Comparison of ENCODE assay signal across 1 cellular context in the genomic region with DNA sequence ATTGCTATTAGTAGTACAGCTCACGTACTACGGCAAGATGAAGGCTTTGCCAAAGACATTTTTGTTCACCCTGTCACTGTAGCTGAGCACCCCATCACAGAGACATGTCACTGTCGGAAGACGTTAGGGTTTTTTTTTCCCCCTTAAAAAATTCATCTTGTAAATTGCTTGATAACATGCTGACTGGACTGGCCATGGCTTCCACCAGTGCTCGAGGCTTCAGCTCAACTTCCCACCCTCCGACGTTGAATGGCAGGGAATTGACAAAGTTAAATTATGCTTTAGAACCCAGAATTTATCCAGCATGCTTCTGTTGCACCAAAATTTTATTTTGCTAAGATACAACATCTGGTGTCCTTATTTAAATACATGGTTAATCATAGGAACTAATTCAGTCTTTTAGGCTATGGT.
TF ChIP-seq lines count a peak whose summit lies in the region.

No MANE protein-coding gene starts in this region.

TF ChIP-seq in K562, 482 proteins besides CTCF, POLR2A, EP300 and RAD21 (continued from another document and continues in another):
- TF ChIP-seq, protein P1, sequence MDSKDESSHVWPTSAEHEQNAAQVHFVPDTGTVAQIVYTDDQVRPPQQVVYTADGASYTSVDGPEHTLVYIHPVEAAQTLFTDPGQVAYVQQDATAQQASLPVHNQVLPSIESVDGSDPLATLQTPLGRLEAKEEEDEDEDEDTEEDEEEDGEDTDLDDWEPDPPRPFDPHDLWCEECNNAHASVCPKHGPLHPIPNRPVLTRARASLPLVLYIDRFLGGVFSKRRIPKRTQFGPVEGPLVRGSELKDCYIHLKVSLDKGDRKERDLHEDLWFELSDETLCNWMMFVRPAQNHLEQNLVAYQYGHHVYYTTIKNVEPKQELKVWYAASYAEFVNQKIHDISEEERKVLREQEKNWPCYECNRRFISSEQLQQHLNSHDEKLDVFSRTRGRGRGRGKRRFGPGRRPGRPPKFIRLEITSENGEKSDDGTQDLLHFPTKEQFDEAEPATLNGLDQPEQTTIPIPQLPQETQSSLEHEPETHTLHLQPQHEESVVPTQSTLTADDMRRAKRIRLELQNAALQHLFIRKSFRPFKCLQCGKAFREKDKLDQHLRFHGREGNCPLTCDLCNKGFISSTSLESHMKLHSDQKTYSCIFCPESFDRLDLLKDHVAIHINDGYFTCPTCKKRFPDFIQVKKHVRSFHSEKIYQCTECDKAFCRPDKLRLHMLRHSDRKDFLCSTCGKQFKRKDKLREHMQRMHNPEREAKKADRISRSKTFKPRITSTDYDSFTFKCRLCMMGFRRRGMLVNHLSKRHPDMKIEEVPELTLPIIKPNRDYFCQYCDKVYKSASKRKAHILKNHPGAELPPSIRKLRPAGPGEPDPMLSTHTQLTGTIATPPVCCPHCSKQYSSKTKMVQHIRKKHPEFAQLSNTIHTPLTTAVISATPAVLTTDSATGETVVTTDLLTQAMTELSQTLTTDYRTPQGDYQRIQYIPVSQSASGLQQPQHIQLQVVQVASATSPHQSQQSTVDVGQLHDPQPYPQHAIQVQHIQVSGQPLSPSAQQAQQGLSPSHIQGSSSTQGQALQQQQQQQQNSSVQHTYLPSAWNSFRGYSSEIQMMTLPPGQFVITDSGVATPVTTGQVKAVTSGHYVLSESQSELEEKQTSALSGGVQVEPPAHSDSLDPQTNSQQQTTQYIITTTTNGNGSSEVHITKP (IDR thresholded peaks at IDR 0.05; ENCODE audit: partially characterized antibody): peak; percentile 24
- TF ChIP-seq ZNF551 (CRISPR knock-in tag; IDR thresholded peaks at IDR 0.05) (no peak), ZFP36 (IDR thresholded peaks at IDR 0.05; ENCODE audit: low read depth, low read length, partially characterized antibody) (no peak), ZNF699 (CRISPR knock-in tag; IDR thresholded peaks at IDR 0.05; ENCODE audit: insufficient replicate concordance) (no peak), RNF2 (IDR thresholded peaks at IDR 0.05) (0 out of 2 replicates have a peak, but pooled peaks have one; percentile 27), EHMT2 (IDR thresholded peaks at IDR 0.05) (no peak)
- TF ChIP-seq, protein P2, sequence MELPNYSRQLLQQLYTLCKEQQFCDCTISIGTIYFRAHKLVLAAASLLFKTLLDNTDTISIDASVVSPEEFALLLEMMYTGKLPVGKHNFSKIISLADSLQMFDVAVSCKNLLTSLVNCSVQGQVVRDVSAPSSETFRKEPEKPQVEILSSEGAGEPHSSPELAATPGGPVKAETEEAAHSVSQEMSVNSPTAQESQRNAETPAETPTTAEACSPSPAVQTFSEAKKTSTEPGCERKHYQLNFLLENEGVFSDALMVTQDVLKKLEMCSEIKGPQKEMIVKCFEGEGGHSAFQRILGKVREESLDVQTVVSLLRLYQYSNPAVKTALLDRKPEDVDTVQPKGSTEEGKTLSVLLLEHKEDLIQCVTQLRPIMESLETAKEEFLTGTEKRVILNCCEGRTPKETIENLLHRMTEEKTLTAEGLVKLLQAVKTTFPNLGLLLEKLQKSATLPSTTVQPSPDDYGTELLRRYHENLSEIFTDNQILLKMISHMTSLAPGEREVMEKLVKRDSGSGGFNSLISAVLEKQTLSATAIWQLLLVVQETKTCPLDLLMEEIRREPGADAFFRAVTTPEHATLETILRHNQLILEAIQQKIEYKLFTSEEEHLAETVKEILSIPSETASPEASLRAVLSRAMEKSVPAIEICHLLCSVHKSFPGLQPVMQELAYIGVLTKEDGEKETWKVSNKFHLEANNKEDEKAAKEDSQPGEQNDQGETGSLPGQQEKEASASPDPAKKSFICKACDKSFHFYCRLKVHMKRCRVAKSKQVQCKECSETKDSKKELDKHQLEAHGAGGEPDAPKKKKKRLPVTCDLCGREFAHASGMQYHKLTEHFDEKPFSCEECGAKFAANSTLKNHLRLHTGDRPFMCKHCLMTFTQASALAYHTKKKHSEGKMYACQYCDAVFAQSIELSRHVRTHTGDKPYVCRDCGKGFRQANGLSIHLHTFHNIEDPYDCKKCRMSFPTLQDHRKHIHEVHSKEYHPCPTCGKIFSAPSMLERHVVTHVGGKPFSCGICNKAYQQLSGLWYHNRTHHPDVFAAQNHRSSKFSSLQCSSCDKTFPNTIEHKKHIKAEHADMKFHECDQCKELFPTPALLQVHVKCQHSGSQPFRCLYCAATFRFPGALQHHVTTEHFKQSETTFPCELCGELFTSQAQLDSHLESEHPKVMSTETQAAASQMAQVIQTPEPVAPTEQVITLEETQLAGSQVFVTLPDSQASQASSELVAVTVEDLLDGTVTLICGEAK (IDR thresholded peaks at IDR 0.05): 0 out of 2 replicates have a peak, but pooled peaks have one; percentile 37
- TF ChIP-seq, protein P2 (CRISPR knock-in tag; IDR thresholded peaks at IDR 0.05): no peak
- TF ChIP-seq, protein P3, sequence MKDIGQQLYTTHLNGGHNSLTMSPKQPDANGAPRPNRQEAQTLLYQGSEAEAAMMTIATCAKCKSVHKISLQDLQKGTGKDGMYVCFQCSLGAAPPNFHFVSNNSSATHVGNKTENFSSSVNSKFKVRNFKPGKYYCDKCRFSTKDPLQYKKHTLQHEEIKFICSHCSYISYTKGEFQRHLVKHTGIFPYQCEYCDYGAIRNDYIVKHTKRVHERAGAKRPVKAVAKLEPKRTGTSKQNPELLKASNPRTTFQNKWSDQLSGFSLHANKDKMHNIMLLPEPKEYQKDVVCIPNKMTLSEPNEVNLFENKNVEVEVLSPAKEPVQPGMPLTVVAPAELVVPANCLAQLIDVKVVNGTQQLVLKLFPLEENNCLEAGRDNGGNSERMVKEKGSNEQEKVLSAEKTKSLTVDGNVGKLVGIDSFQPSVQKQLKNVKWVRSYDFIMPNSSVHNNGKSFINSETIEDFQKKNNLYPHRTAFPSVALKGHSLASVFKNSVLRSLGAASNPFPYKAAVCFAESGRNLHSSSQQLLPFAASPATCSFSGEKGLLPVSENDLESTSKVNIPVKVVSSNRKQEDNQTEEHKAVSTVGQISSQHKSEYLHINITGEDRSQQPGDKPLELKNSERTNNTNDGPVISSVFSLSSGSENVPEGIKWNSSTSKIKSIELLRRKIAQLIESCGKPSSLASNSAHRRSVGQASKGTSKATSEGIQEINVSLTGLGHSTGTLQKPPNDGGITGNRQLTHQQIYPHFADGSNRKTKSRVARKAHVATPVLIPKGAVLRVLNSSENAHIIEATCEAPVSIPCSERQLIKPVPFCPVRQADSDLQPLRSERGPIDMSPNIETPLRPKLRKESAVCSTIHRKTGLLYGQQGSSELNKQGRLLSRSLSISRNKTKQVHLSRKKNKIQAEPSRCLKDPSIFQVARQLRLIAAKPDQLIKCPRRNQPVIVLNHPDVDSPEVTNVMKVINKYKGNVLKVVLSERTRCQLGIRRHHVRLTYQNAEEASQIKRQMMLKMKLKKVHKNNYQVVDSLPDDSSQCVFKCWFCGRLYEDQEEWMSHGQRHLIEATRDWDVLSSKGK (CRISPR knock-in tag; IDR thresholded peaks at IDR 0.05): no peak
- TF ChIP-seq, protein P4, sequence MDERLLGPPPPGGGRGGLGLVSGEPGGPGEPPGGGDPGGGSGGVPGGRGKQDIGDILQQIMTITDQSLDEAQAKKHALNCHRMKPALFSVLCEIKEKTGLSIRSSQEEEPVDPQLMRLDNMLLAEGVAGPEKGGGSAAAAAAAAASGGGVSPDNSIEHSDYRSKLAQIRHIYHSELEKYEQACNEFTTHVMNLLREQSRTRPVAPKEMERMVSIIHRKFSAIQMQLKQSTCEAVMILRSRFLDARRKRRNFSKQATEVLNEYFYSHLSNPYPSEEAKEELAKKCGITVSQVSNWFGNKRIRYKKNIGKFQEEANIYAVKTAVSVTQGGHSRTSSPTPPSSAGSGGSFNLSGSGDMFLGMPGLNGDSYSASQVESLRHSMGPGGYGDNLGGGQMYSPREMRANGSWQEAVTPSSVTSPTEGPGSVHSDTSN (CRISPR knock-in tag; IDR thresholded peaks at IDR 0.05; ENCODE audit: low read depth): no peak; the same call in 1 of the 2 replicates
- TF ChIP-seq, protein P4 (tag; conservative IDR thresholded peaks at IDR 0.05; ENCODE audit: low read depth): peak; percentile 93; the same call in 1 of the 2 replicates
- TF ChIP-seq, protein P5, sequence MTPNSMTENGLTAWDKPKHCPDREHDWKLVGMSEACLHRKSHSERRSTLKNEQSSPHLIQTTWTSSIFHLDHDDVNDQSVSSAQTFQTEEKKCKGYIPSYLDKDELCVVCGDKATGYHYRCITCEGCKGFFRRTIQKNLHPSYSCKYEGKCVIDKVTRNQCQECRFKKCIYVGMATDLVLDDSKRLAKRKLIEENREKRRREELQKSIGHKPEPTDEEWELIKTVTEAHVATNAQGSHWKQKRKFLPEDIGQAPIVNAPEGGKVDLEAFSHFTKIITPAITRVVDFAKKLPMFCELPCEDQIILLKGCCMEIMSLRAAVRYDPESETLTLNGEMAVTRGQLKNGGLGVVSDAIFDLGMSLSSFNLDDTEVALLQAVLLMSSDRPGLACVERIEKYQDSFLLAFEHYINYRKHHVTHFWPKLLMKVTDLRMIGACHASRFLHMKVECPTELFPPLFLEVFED (CRISPR knock-in tag; conservative IDR thresholded peaks at IDR 0.05): no peak
- TF ChIP-seq, protein P6, sequence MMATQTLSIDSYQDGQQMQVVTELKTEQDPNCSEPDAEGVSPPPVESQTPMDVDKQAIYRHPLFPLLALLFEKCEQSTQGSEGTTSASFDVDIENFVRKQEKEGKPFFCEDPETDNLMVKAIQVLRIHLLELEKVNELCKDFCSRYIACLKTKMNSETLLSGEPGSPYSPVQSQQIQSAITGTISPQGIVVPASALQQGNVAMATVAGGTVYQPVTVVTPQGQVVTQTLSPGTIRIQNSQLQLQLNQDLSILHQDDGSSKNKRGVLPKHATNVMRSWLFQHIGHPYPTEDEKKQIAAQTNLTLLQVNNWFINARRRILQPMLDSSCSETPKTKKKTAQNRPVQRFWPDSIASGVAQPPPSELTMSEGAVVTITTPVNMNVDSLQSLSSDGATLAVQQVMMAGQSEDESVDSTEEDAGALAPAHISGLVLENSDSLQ (IDR thresholded peaks at IDR 0.05): no peak; the same call in 1 of the 2 replicates
- TF ChIP-seq, protein P7, sequence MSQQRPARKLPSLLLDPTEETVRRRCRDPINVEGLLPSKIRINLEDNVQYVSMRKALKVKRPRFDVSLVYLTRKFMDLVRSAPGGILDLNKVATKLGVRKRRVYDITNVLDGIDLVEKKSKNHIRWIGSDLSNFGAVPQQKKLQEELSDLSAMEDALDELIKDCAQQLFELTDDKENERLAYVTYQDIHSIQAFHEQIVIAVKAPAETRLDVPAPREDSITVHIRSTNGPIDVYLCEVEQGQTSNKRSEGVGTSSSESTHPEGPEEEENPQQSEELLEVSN (IDR thresholded peaks at IDR 0.05; ENCODE audit: borderline replicate concordance in 1 of 2, extremely low read depth in 1 of 2, insufficient read depth in 1 of 2, insufficient read length in 1 of 2, low read depth in 1 of 2, low read length in 1 of 2, poor library complexity in 1 of 2, severe bottlenecking in 1 of 2): peak in 1 of 2 experiments; percentile 31
- TF ChIP-seq, protein P8, sequence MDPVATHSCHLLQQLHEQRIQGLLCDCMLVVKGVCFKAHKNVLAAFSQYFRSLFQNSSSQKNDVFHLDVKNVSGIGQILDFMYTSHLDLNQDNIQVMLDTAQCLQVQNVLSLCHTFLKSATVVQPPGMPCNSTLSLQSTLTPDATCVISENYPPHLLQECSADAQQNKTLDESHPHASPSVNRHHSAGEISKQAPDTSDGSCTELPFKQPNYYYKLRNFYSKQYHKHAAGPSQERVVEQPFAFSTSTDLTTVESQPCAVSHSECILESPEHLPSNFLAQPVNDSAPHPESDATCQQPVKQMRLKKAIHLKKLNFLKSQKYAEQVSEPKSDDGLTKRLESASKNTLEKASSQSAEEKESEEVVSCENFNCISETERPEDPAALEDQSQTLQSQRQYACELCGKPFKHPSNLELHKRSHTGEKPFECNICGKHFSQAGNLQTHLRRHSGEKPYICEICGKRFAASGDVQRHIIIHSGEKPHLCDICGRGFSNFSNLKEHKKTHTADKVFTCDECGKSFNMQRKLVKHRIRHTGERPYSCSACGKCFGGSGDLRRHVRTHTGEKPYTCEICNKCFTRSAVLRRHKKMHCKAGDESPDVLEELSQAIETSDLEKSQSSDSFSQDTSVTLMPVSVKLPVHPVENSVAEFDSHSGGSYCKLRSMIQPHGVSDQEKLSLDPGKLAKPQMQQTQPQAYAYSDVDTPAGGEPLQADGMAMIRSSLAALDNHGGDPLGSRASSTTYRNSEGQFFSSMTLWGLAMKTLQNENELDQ (CRISPR knock-in tag; IDR thresholded peaks at IDR 0.05; ENCODE audit: borderline replicate concordance): no peak
- TF ChIP-seq, protein P9, sequence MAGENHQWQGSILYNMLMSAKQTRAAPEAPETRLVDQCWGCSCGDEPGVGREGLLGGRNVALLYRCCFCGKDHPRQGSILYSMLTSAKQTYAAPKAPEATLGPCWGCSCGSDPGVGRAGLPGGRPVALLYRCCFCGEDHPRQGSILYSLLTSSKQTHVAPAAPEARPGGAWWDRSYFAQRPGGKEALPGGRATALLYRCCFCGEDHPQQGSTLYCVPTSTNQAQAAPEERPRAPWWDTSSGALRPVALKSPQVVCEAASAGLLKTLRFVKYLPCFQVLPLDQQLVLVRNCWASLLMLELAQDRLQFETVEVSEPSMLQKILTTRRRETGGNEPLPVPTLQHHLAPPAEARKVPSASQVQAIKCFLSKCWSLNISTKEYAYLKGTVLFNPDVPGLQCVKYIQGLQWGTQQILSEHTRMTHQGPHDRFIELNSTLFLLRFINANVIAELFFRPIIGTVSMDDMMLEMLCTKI (IDR thresholded peaks at IDR 0.05; ENCODE audit: partially characterized antibody): no peak
